33 cellular contexts compared by ENCODE assay signal in genomic region chr11:72497731-72498130, GRCh38.
"Had no signal": no experiment of that assay in that cellular context is flagged by ENCODE, and none has a peak within 500 bp of the region (broad histone marks: within the 10 kb centered on the region; RNA-seq: fewer than 3 reads in every experiment).

No MANE protein-coding gene starts in this region.

- H3K4me3 ChIP-seq: PC-9 had no signal

- H3K27ac ChIP-seq: PC-9, RWPE1, VCaP had no signal

- DNase-seq: activated CD4-positive, alpha-beta memory T cell treated with anti-CD3 and anti-CD28 coated beads, Interleukin-2, amount 10 ng/mL, durations not matched to agents 7 days and 5 days; activated CD4-positive, alpha-beta T cell treated with anti-CD3 and anti-CD28 coated beads for 1 hour; activated CD4-positive, alpha-beta T cell treated with anti-CD3 and anti-CD28 coated beads for 48 hours; activated CD4-positive, CD25-positive, alpha-beta regulatory T cell; activated CD8-positive, alpha-beta memory T cell treated with anti-CD3 and anti-CD28 coated beads for 24 hours; activated CD8-positive, alpha-beta memory T cell treated with anti-CD3 and anti-CD28 coated beads, Interleukin-2, amount 10 ng/mL, durations not matched to agents 7 days and 5 days; activated CD8-positive, alpha-beta memory T cell treated with anti-CD3 and anti-CD28 coated beads, Interleukin-2, amount 50 U/mL, for 48 hours; activated effector memory CD4-positive, alpha-beta T cell treated with Interleukin-2 at 50 U/mL for 16 hours; activated naive CD4-positive, alpha-beta T cell treated with anti-CD3 and anti-CD28 coated beads, Interleukin-2, amount 10 ng/mL, durations not matched to agents 7 days and 5 days; activated naive CD8-positive, alpha-beta T cell treated with anti-CD3 and anti-CD28 coated beads, Interleukin-2, amount 50 U/mL, for 24 hours; activated T-cell treated with anti-CD3 and anti-CD28 coated beads, Interleukin-2, amount 50 U/mL, for 48 hours; anterior cingulate cortex; central memory CD4-positive, alpha-beta T cell; Kasumi-1; KG1; MM.1S; MV-4-11; NCI-H1092; NCI-H1436 treated with DMSO at 0.1 percent for 48 hours; NCI-H1694 treated with DMSO at 0.1 percent for 48 hours; NCI-H2029; NCI-H510A; NCI-H69; NK-92 treated with Interleukin-12 subunit alpha and Interleukin-12 subunit beta, amount 100 ng/mL, for 24 hours; PC-9; SIG-M5; SW 1271; T-helper 1 cell; T-helper 2 cell; T-helper 9 cell had no signal

- ATAC-seq: activated CD8-positive, alpha-beta memory T cell treated with anti-CD3 and anti-CD28 coated beads, Interleukin-2, amount 10 ng/mL, durations not matched to agents 7 days and 5 days; activated naive CD8-positive, alpha-beta T cell treated with anti-CD3 and anti-CD28 coated beads, Interleukin-2, amount 50 U/mL, for 24 hours; Right ventricle myocardium inferior had no signal
